ENCODE assay signal across 15 cellular contexts in the genomic region with DNA sequence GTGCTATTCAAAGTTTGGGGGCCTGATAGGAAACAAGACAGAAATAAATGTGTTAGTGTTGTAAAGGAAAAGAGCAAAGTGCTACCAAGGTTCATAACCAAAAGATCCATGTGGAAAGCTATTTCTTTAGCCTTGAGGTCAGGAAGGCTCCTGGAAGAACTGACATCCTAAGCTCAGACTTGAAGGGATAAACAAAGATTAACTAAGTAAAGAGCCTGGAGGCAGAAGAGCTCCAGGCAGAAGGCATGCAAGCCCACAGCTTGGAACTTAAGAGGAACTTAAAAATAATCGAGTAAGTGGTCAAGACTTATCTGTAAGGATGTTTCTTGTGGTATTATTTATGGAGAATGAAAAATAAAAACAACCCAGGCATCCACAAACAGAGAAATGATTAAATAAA.
DNase-seq lines count a peak whose midpoint lies in the region; ATAC-seq and TF ChIP-seq lines count a peak whose summit lies in the region.
"Had no signal": no experiment of that assay in that cellular context is flagged by ENCODE, and none has a peak within 500 bp of the region (broad histone marks: within the 10 kb centered on the region; RNA-seq: fewer than 3 reads in every experiment).

No MANE protein-coding gene starts in this region.

- H3K79me1 ChIP-seq in mesendoderm (ENCODE audit: low read length), result no peaks in the 10 kb centered on the region

- H3K36me3 ChIP-seq in adipocyte (ENCODE audit: control insufficient read depth, insufficient read depth, low read length, severe bottlenecking), result no peaks in the 10 kb centered on the region
- no peaks in the 10 kb centered on the region for H3K36me3 ChIP-seq in mesendoderm (ENCODE audit: control insufficient read depth, insufficient read depth, low read length)
- H3K36me3 ChIP-seq: BLaER1 treated with 17β-estradiol and CSF1 and Interleukin-3, amounts not matched to agents 10 nM and 100 nM had no signal

- H3K27me3 ChIP-seq in adipocyte (replicated peaks; ENCODE audit: control insufficient read depth, insufficient read depth, low read length), result peaks cover 7% of the 10 kb centered on the region
- H3K27me3 ChIP-seq in mesendoderm (ENCODE audit: insufficient read depth, low read length, poor library complexity), result no peaks in the 10 kb centered on the region
- H3K27me3 ChIP-seq: BLaER1 treated with 17β-estradiol and CSF1 and Interleukin-3, amounts not matched to agents 10 nM and 100 nM had no signal

- no peak overlapping the region for H3K4me3 ChIP-seq in adipocyte (ENCODE audit: low read length)
- no peak overlapping the region for H3K4me3 ChIP-seq in mesendoderm (ENCODE audit: low read length)
- H3K4me3 ChIP-seq: BLaER1 treated with 17β-estradiol and CSF1 and Interleukin-3, amounts not matched to agents 10 nM and 100 nM; GM23338 had no signal

- no peak overlapping the region for H3K23ac ChIP-seq in mesendoderm (ENCODE audit: low read length)

- no peaks in the 10 kb centered on the region for H3K79me2 ChIP-seq in mesendoderm (ENCODE audit: control insufficient read depth, insufficient read depth, low read length)

- H3K18ac ChIP-seq in mesendoderm (ENCODE audit: low read length), result no peak overlapping the region

- peak; percentile 58 for DNase-seq in EH (ENCODE audit: low read depth)
- peak; percentile 29 for DNase-seq in M059J (ENCODE audit: low read depth)
- peak; percentile 47 for DNase-seq in adipocyte (ENCODE audit: low read depth)
- DNase-seq in mesendoderm, result peak; percentile 30
- DNase-seq in NOMO-1 (lab: John Stamatoyannopoulos, UW; ENCODE audit: unreplicated experiment in 2 of 2), result no peak
- no peak for DNase-seq in erythroblast (lab: John Stamatoyannopoulos, UW)
- DNase-seq: 8988T; Calu3; CD8-positive, alpha-beta T cell; GF-D8; HCEC 1CT had no signal

- no peak overlapping the region for H4K8ac ChIP-seq in mesendoderm (ENCODE audit: low read depth, low read length)

- no peak overlapping the region for H3K27ac ChIP-seq in mesendoderm (ENCODE audit: low read depth, low read length)
- H3K27ac ChIP-seq: BLaER1 treated with 17β-estradiol and CSF1 and Interleukin-3, amounts not matched to agents 10 nM and 100 nM had no signal

- no peaks in the 10 kb centered on the region for H3K4me1 ChIP-seq in adipocyte (ENCODE audit: control insufficient read depth, insufficient read depth, low read length)
- no peaks in the 10 kb centered on the region for H3K4me1 ChIP-seq in mesendoderm (ENCODE audit: control insufficient read depth, low read depth, low read length)
- H3K4me1 ChIP-seq: BLaER1 treated with 17β-estradiol and CSF1 and Interleukin-3, amounts not matched to agents 10 nM and 100 nM had no signal

- no peak overlapping the region for H2BK15ac ChIP-seq in mesendoderm (replicated peaks; ENCODE audit: low read depth)

- no peak for TF ChIP-seq POLR2A in erythroblast (IDR thresholded peaks at IDR 0.05; ENCODE audit: low read length)

- no peak overlapping the region for H2BK5ac ChIP-seq in mesendoderm (ENCODE audit: low read length)

- ATAC-seq in HG03565 (IDR thresholded peaks at IDR 0.05; ENCODE audit: unreplicated experiment) (no peak), HG02852 (IDR thresholded peaks at IDR 0.05; ENCODE audit: unreplicated experiment) (no peak)
- ATAC-seq: CD8-positive, alpha-beta T cell had no signal

- H3K56ac ChIP-seq in mesendoderm (ENCODE audit: low read length), result no peak overlapping the region

- H3K9me3 ChIP-seq in adipocyte (ENCODE audit: control insufficient read depth, low read length), result peaks cover under 1% of the 10 kb centered on the region
- H3K9me3 ChIP-seq: BLaER1 treated with 17β-estradiol and CSF1 and Interleukin-3, amounts not matched to agents 10 nM and 100 nM had no signal

- no peak overlapping the region for H2BK120ac ChIP-seq in mesendoderm (ENCODE audit: low read depth, low read length)

- H3K9ac ChIP-seq in adipocyte (ENCODE audit: low read length), result no peak overlapping the region
- no peak overlapping the region for H3K9ac ChIP-seq in mesendoderm (ENCODE audit: low read length)
- H3K9ac ChIP-seq: BLaER1 treated with 17β-estradiol and CSF1 and Interleukin-3, amounts not matched to agents 10 nM and 100 nM had no signal

- H4K5ac ChIP-seq in mesendoderm (ENCODE audit: low read length), result no peak overlapping the region

- no peak overlapping the region for H3K4me2 ChIP-seq in mesendoderm (ENCODE audit: low read length)
- H3K4me2 ChIP-seq: BLaER1 treated with 17β-estradiol and CSF1 and Interleukin-3, amounts not matched to agents 10 nM and 100 nM; GM23338 had no signal

- no CpG with 5 or more reads among the region's 1 CpG for WGBS in mesendoderm (ENCODE audit: extremely low coverage, insufficient coverage, low lambda C conversion rate)

- H2AK5ac ChIP-seq in mesendoderm (ENCODE audit: low read length), result no peak overlapping the region

- H3K4ac ChIP-seq in mesendoderm (ENCODE audit: low read depth, low read length), result no peak overlapping the region

Comparison
In these comparisons a context has a peak if more than half of its experiments do, and no peak if none do; other contexts are left out.
1. DNase-seq: peak in EH (single experiment), M059J (single experiment), adipocyte (single experiment) and mesendoderm (single experiment); none in NOMO-1 (0 of 2) and erythroblast (0 of 2).